Comparison of ENCODE assay signal across 9 cellular contexts in genomic region chr14:92041203-92041602, GRCh38. TPM values are rescaled to one million over a fixed set of nuclear protein-coding genes. Genes with fewer than 3 reads are reported as not detected.
A peak's percentile ranks its signal among the peaks of the same experiment; 100 is the strongest.
DNase-seq lines count a peak whose midpoint lies in the region; ATAC-seq and TF ChIP-seq lines count a peak whose summit lies in the region.
"Had no signal": no experiment of that assay in that cellular context is flagged by ENCODE, and none has a peak within 500 bp of the region (broad histone marks: within the 10 kb centered on the region; RNA-seq: fewer than 3 reads in every experiment).

No MANE protein-coding gene starts in this region.

- H3K27ac ChIP-seq in ACC112 (ENCODE audit: low read depth, low read length) (peak overlapping the region; percentile 98; the same call in 1 of the 2 replicates), HCT116 (ENCODE audit: low read depth, low read length) (peak overlapping the region; percentile 94; the same call in 1 of the 2 replicates), ascending aorta (peak overlapping the region; percentile 95 to 99)

- intact Hi-C loops in HCT116 (cut with micrococcal nuclease) (no loop called here), ascending aorta (cut with DNase I) (loop anchor here (2.0 to 10.0 kb wide), 2 partner anchors 66 to 526 kb away; partner anchors contain the start of genes ATXN3 and PPP4R3A)

- BruUV-seq in HCT116 (replicated peaks; lab: Mats Ljungman, UMichigan) = no TSS peak

- DNase-seq in HCT116 (ENCODE audit: low read depth, low spot score) = no peak
- DNase-seq in ascending aorta (ENCODE audit: low spot score in 2 of 2) = no peak
- DNase-seq in mesothelial cell of epicardium (ENCODE audit: low spot score in 2 of 2, unreplicated experiment in 2 of 2) = no peak
- no peak for DNase-seq in left lobe of liver (ENCODE audit: low spot score)
- no peak for DNase-seq in NCI-H82 treated with DMSO at 0.1 percent for 48 hours (lab: John Stamatoyannopoulos, UW; ENCODE audit: unreplicated experiment)

- H3K9ac ChIP-seq in HCT116 (ENCODE audit: low read length) = peak overlapping the region; percentile 87

- peaks cover 30% of the 10 kb centered on the region for H3K4me1 Mint-ChIP-seq in mesothelial cell of epicardium

- no peaks in the 10 kb centered on the region for H3K27me3 ChIP-seq in ACC112 (ENCODE audit: insufficient read depth, low read length)
- H3K27me3 ChIP-seq in HCT116 (ENCODE audit: insufficient read depth, low read length) = no peaks in the 10 kb centered on the region
- H3K27me3 ChIP-seq in ascending aorta = no peaks in the 10 kb centered on the region
- H3K27me3 ChIP-seq: gastroesophageal sphincter had no signal

- no peaks in the 10 kb centered on the region for H4K20me1 ChIP-seq in HCT116 (ENCODE audit: insufficient read depth)

- H3K9me3 Mint-ChIP-seq in mesothelial cell of epicardium = peaks cover 4% of the 10 kb centered on the region

- H3K4me1 ChIP-seq in ACC112 (ENCODE audit: control insufficient read depth, insufficient read depth, low read length, unreplicated experiment) (peaks cover 12% of the 10 kb centered on the region), HCT116 (ENCODE audit: control insufficient read depth in 1 of 2, insufficient read depth in 2 of 2, low read length in 2 of 2) (peaks cover 12 to 14% of the 10 kb centered on the region in 2 experiments), ascending aorta (peaks cover 3 to 26% of the 10 kb centered on the region in 2 donors)

- H3K36me3 Mint-ChIP-seq in mesothelial cell of epicardium = no peaks in the 10 kb centered on the region

- peak overlapping the region; percentile 99 for H3K4me2 ChIP-seq in HCT116 (ENCODE audit: low read length)

- peaks cover 4% of the 10 kb centered on the region; the same call in 1 of the 2 replicates for H3K36me3 ChIP-seq in ACC112 (ENCODE audit: insufficient read depth, low read length)
- no peaks in the 10 kb centered on the region for H3K36me3 ChIP-seq in HCT116 (ENCODE audit: control insufficient read depth in 1 of 2, insufficient read depth in 2 of 2, low read length in 2 of 2)
- H3K36me3 ChIP-seq in ascending aorta = peaks cover 2 to 14% of the 10 kb centered on the region in 2 donors

- no peak for ATAC-seq in HCT116
- ATAC-seq in left lobe of liver = no peak
- ATAC-seq in HG03378 (IDR thresholded peaks at IDR 0.05; ENCODE audit: unreplicated experiment) = no peak
- no peak for ATAC-seq in GM18870 (IDR thresholded peaks at IDR 0.05; ENCODE audit: unreplicated experiment)
- ATAC-seq: gastroesophageal sphincter had no signal

- TF ChIP-seq POLR2A in HCT116 (IDR thresholded peaks at IDR 0.05; ENCODE audit: borderline replicate concordance, extremely low read depth, insufficient read depth, insufficient read length) = no peak

- peak overlapping the region; percentile 80 for H3K4me3 ChIP-seq in ACC112 (ENCODE audit: low read depth, low read length)
- peak overlapping the region; percentile 83 to 93 for H3K4me3 ChIP-seq in HCT116 (replicated peaks in 1 of 2; ENCODE audit: low read depth in 1 of 2, low read length in 2 of 2)
- peak overlapping the region; percentile 75 to 92 for H3K4me3 ChIP-seq in ascending aorta

- TF ChIP-seq CTCF in HCT116 (IDR thresholded peaks at IDR 0.05 in 2 of 3, conservative IDR thresholded peaks at IDR 0.05 in 1 of 3; ENCODE audit: borderline replicate concordance in 1 of 3, insufficient read depth in 1 of 3, low read depth in 2 of 3, low read length in 2 of 3) (no peak), ascending aorta (IDR thresholded peaks at IDR 0.05) (no peak), mesothelial cell of epicardium (IDR thresholded peaks at IDR 0.05; ENCODE audit: unreplicated experiment) (no peak)

- H3K79me2 ChIP-seq in ACC112 (ENCODE audit: control insufficient read depth, insufficient read depth, low read length, unreplicated experiment) (peaks cover 41% of the 10 kb centered on the region), HCT116 (ENCODE audit: insufficient read depth, low read length) (peaks cover 44% of the 10 kb centered on the region)

- no peaks in the 10 kb centered on the region; a peak in 1 of 4 replicates for H3K9me3 ChIP-seq in HCT116 (ENCODE audit: control insufficient read depth in 1 of 2, insufficient read depth in 1 of 2, low read depth in 1 of 2, low read length in 2 of 2)
- no peaks in the 10 kb centered on the region for H3K9me3 ChIP-seq in ascending aorta

- no peak for TF ChIP-seq RAD21 in HCT116 (IDR thresholded peaks at IDR 0.05; ENCODE audit: low read depth)

- H3K4me3 Mint-ChIP-seq in mesothelial cell of epicardium = peak overlapping the region; percentile 99

- POLR2A ChIA-PET in HCT116 (lab: Charles Lee) = interaction anchor here (2.0 kb wide), 1 partner anchor 66 kb away, joined by 8 read pairs; the partner anchor contains the start of gene ATXN3

- H3K27ac Mint-ChIP-seq in mesothelial cell of epicardium = no peak overlapping the region

- H3K9me2 ChIP-seq in HCT116 (ENCODE audit: insufficient read depth) = no peaks in the 10 kb centered on the region

- H3K27me3 Mint-ChIP-seq in mesothelial cell of epicardium (ENCODE audit: low read depth) = no peaks in the 10 kb centered on the region

- CTCF ChIA-PET in HCT116 (lab: Charles Lee) = no interaction called here

- H2AFZ ChIP-seq in ACC112 (ENCODE audit: low read length, unreplicated experiment) (no peak overlapping the region), HCT116 (ENCODE audit: low read depth, low read length, poor library complexity, severe bottlenecking) (no peak overlapping the region)

- RAD21 ChIA-PET in HCT116 (lab: Charles Lee; ENCODE audit: low non-redundant PET in 1 of 2, low total read pairs in 2 of 2, uncharacterized antibody in 2 of 2, unreplicated experiment in 2 of 2) = no interaction called here

TF ChIP-seq in HCT116, 20 proteins besides CTCF, POLR2A, EP300 and RAD21:
- TF ChIP-seq SIN3A (IDR thresholded peaks at IDR 0.05; ENCODE audit: low read depth) = no peak
- TF ChIP-seq EGR1 (IDR thresholded peaks at IDR 0.05; ENCODE audit: low read depth) = no peak
- no peak for TF ChIP-seq CEBPB (IDR thresholded peaks at IDR 0.05; ENCODE audit: low read depth)
- TF ChIP-seq SRF (IDR thresholded peaks at IDR 0.05; ENCODE audit: low read depth) = no peak
- TF ChIP-seq, protein P1, sequence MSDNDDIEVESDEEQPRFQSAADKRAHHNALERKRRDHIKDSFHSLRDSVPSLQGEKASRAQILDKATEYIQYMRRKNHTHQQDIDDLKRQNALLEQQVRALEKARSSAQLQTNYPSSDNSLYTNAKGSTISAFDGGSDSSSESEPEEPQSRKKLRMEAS (IDR thresholded peaks at IDR 0.05) = no peak
- TF ChIP-seq JUND (IDR thresholded peaks at IDR 0.05) = no peak
- TF ChIP-seq ZFX (IDR thresholded peaks at IDR 0.05) = no peak
- TF ChIP-seq ATF3 (IDR thresholded peaks at IDR 0.05) = no peak
- no peak for TF ChIP-seq REST (IDR thresholded peaks at IDR 0.05; ENCODE audit: low read depth)
- TF ChIP-seq EZH2phosphoT487 (IDR thresholded peaks at IDR 0.05; ENCODE audit: borderline replicate concordance) = no peak
- TF ChIP-seq FOSL1 (IDR thresholded peaks at IDR 0.05; ENCODE audit: low read depth) = no peak
- TF ChIP-seq EZH2 (IDR thresholded peaks at IDR 0.05) = no peak
- TF ChIP-seq CBX3 (IDR thresholded peaks at IDR 0.05; ENCODE audit: low read depth) = no peak

RNA-seq across cellular contexts. Expression of gene TRIP11, which starts 1.3 kb away (rescaled TPM):
- total RNA-seq in HCT116 (2021; ENCODE audit: unreplicated experiment) = 37.4 TPM
- 6.1 and 6.2 TPM in 2 replicates for polyA plus RNA-seq in HCT116 (2012)
- total RNA-seq in ascending aorta = 8.8 TPM
- 67.3 to 72.5 TPM (median 68.1 TPM) in 3 replicates for total RNA-seq in mesothelial cell of epicardium
- 29.8 TPM for total RNA-seq in left lobe of liver
